In the genomic region with DNA sequence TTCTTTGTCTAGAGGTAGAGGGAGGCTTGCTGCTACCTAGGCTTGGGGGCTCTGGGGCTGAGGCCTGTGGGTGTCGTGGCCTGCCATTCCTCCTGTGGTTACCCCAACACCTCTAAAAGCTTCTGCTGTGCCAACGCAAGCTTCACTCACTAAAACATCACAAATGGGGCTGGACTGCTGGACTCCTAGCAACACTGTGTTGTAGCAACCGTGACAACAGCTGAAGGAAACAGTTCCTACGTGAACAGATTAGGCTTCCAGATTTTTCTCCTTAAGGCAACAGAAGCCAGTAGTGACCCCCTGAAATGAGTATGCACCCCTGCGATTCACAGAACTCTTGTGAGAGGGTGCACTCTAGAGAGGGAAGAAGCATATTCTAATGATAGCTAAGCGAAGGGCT, we compare ENCODE assay signal across 19 cellular contexts.
A peak's percentile ranks its signal among the peaks of the same experiment; 100 is the strongest.
DNase-seq lines count a peak whose midpoint lies in the region; ATAC-seq and TF ChIP-seq lines count a peak whose summit lies in the region.
"Had no signal": no experiment of that assay in that cellular context is flagged by ENCODE, and none has a peak within 500 bp of the region (broad histone marks: within the 10 kb centered on the region; RNA-seq: fewer than 3 reads in every experiment).

No MANE protein-coding gene starts in this region.

- H3K27me3 Mint-ChIP-seq in activated CD8-positive, alpha-beta T cell treated with anti-CD3 and anti-CD28 coated beads for 36 hours = no peaks in the 10 kb centered on the region

- no peak overlapping the region for H3K4me3 Mint-ChIP-seq in activated CD8-positive, alpha-beta T cell treated with anti-CD3 and anti-CD28 coated beads for 36 hours
- H3K4me3 Mint-ChIP-seq: neural crest cell had no signal

- no peak for TF ChIP-seq POLR2A in gastrocnemius medialis (IDR thresholded peaks at IDR 0.05)

- no peaks in the 10 kb centered on the region for H3K9me3 Mint-ChIP-seq in activated CD8-positive, alpha-beta T cell treated with anti-CD3 and anti-CD28 coated beads for 36 hours

- no peak overlapping the region for H4K8ac ChIP-seq in mesendoderm (ENCODE audit: low read depth, low read length)

- no peaks in the 10 kb centered on the region for H3K9me3 ChIP-seq in gastrocnemius medialis
- H3K9me3 ChIP-seq: spleen, vagina had no signal

- H3K36me3 ChIP-seq in mesendoderm (ENCODE audit: control insufficient read depth, insufficient read depth, low read length) = no peaks in the 10 kb centered on the region
- no peaks in the 10 kb centered on the region for H3K36me3 ChIP-seq in gastrocnemius medialis
- H3K36me3 ChIP-seq: spleen, vagina had no signal

- no peaks in the 10 kb centered on the region for H3K4me1 Mint-ChIP-seq in activated CD8-positive, alpha-beta T cell treated with anti-CD3 and anti-CD28 coated beads for 36 hours (ENCODE audit: low read depth)

- no peaks in the 10 kb centered on the region for H3K79me1 ChIP-seq in mesendoderm (ENCODE audit: low read length)

- no peak overlapping the region for H3K27ac Mint-ChIP-seq in activated CD8-positive, alpha-beta T cell treated with anti-CD3 and anti-CD28 coated beads for 36 hours

- ATAC-seq in gastrocnemius medialis = peak; percentile 67 to 85
- ATAC-seq in activated CD8-positive, alpha-beta T cell treated with anti-CD3 and anti-CD28 coated beads for 36 hours = no peak

- H3K27me3 ChIP-seq in mesendoderm (ENCODE audit: insufficient read depth, low read length, poor library complexity) (no peaks in the 10 kb centered on the region), gastrocnemius medialis (no peaks in the 10 kb centered on the region)
- H3K27me3 ChIP-seq: spleen, vagina had no signal

- WGBS in mesendoderm (ENCODE audit: extremely low coverage, insufficient coverage, low lambda C conversion rate) = no CpG with 5 or more reads among the region's 6 CpGs

- no peak overlapping the region for H3K4me2 ChIP-seq in mesendoderm (ENCODE audit: low read length)

- no peak overlapping the region for H3K56ac ChIP-seq in mesendoderm (ENCODE audit: low read length)

- no peak overlapping the region for H3K9ac ChIP-seq in mesendoderm (ENCODE audit: low read length)

- POLR2A ChIA-PET in activated CD8-positive, alpha-beta T cell treated with anti-CD3 and anti-CD28 coated beads for 36 hours (lab: Charles Lee) = interaction anchor here (0.5 kb wide), 1 partner anchor 576 kb away, joined by 5 read pairs; no protein-coding TSS in a partner anchor

- no peak overlapping the region for H3K23ac ChIP-seq in mesendoderm (ENCODE audit: low read length)

- H3K4ac ChIP-seq in mesendoderm (ENCODE audit: low read depth, low read length) = no peak overlapping the region

- H3K36me3 Mint-ChIP-seq in activated CD8-positive, alpha-beta T cell treated with anti-CD3 and anti-CD28 coated beads for 36 hours (ENCODE audit: low read depth) = no peaks in the 10 kb centered on the region

- TF ChIP-seq CTCF in HFF-Myc (IDR thresholded peaks at IDR 0.05; ENCODE audit: low read depth, low read length, missing control alignments) (no peak), cardiac fibroblast (IDR thresholded peaks at IDR 0.05; ENCODE audit: low read depth, low read length) (no peak), gastrocnemius medialis (IDR thresholded peaks at IDR 0.05 in 4 of 5, conservative IDR thresholded peaks at IDR 0.05 in 1 of 5) (no peak)
- no peak for TF ChIP-seq CTCF in activated CD8-positive, alpha-beta T cell treated with anti-CD3 and anti-CD28 coated beads for 36 hours (IDR thresholded peaks at IDR 0.05)

- no peak overlapping the region for H3K27ac ChIP-seq in mesendoderm (ENCODE audit: low read depth, low read length)
- peak overlapping the region; percentile 64 to 86 (median 79) for H3K27ac ChIP-seq in gastrocnemius medialis
- H3K27ac ChIP-seq: dorsolateral prefrontal cortex, spleen, vagina had no signal

- no peaks in the 10 kb centered on the region for H3K79me2 ChIP-seq in mesendoderm (ENCODE audit: control insufficient read depth, insufficient read depth, low read length)

- no peak overlapping the region for H2BK5ac ChIP-seq in mesendoderm (ENCODE audit: low read length)

- no peak overlapping the region for H2AK5ac ChIP-seq in mesendoderm (ENCODE audit: low read length)

- in situ Hi-C loops in gastrocnemius medialis (cut with MboI; ENCODE audit: low sequenced_read_pairs in 4 of 4) = no loop called here

- peak; percentile 10 for DNase-seq in HFF-Myc (ENCODE audit: extremely low read depth, low read depth)
- peak; percentile 7 to 39 for DNase-seq in cardiac fibroblast (ENCODE audit: low read depth in 2 of 2)
- peak; percentile 49 for DNase-seq in mesendoderm
- DNase-seq in gastrocnemius medialis = peak in 1 of 2 donors; percentile 44
- DNase-seq in T1000 (lab: John Stamatoyannopoulos, UW) = no peak
- DNase-seq in HK-2 (ENCODE audit: unreplicated experiment) = no peak
- DNase-seq in midbrain (lab: John Stamatoyannopoulos, UW) = no peak
- DNase-seq in activated CD8-positive, alpha-beta T cell treated with anti-CD3 and anti-CD28 coated beads for 36 hours = no peak
- DNase-seq: activated CD4-positive, CD25-positive, alpha-beta regulatory T cell; activated naive CD4-positive, alpha-beta T cell; dorsolateral prefrontal cortex; hippocampal formation; IMR-90; NCI-H1048; RPMI8226; spleen; stimulated activated naive CD4-positive, alpha-beta T cell had no signal

- H3K4me3 ChIP-seq in HFF-Myc (replicated peaks; ENCODE audit: low read depth, low read length) = no peak overlapping the region
- no peak overlapping the region for H3K4me3 ChIP-seq in cardiac fibroblast (replicated peaks in 1 of 2; ENCODE audit: low read depth in 2 of 2, low read length in 2 of 2)
- no peak overlapping the region for H3K4me3 ChIP-seq in mesendoderm (ENCODE audit: low read length)
- peak overlapping the region in 2 of 4 donors; percentile 13 to 38 for H3K4me3 ChIP-seq in gastrocnemius medialis
- H3K4me3 ChIP-seq: dorsolateral prefrontal cortex, spleen, vagina had no signal

- CTCF ChIA-PET in activated CD8-positive, alpha-beta T cell treated with anti-CD3 and anti-CD28 coated beads for 36 hours (lab: Charles Lee) = interaction anchor here (1.0 kb wide), 1 partner anchor 361 kb away, joined by 3 read pairs; no protein-coding TSS in a partner anchor

- H4K5ac ChIP-seq in mesendoderm (ENCODE audit: low read length) = no peak overlapping the region

- intact Hi-C loops in gastrocnemius medialis (cut with DNase I; ENCODE audit: low total_unique reads) = loop anchor here (10.0 kb wide), 2 partner anchors 99 to 229 kb away; partner anchors contain the start of gene STAG2
- intact Hi-C loops in activated CD8-positive, alpha-beta T cell treated with anti-CD3 and anti-CD28 coated beads for 36 hours (cut with micrococcal nuclease) = no loop called here

- H2BK120ac ChIP-seq in mesendoderm (ENCODE audit: low read depth, low read length) = no peak overlapping the region

- H3K4me1 ChIP-seq in mesendoderm (ENCODE audit: control insufficient read depth, low read depth, low read length) (no peaks in the 10 kb centered on the region), gastrocnemius medialis (peaks cover 6 to 29% of the 10 kb centered on the region in 2 donors)
- H3K4me1 ChIP-seq: spleen, vagina had no signal

- no peak overlapping the region for H2BK15ac ChIP-seq in mesendoderm (replicated peaks; ENCODE audit: low read depth)

- no peak overlapping the region for H3K18ac ChIP-seq in mesendoderm (ENCODE audit: low read length)

Comparison
In these comparisons a context has a peak if more than half of its experiments do, and no peak if none do; other contexts are left out.
1. DNase-seq: peak in HFF-Myc (single experiment), cardiac fibroblast (2 of 2) and mesendoderm (single experiment); none in T1000 (single experiment), HK-2 (single experiment), midbrain (single experiment) and activated CD8-positive, alpha-beta T cell treated with anti-CD3 and anti-CD28 coated beads for 36 hours (single experiment).